ENCODE assay signal across 1 cellular context in the genomic region with DNA sequence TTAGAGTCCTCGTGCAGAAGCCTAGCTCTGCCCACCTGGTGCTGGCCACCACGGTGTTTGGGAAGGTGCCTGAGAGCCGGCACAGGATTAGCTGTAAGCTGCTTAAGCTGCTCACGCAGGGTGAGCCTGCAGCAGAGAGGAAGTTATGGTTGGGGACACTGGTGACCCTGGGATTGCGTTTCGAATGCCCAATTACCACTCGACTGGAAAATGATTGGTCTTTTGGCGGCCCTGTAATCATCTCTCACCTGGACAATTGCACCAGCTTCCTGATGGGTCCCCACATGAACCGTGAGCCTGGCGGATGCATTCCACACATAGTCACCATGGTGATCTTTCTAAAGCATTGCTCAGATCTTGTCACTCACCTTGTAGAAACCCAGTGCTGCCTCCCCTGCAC.
TF ChIP-seq lines count a peak whose summit lies in the region.

No MANE protein-coding gene starts in this region.

TF ChIP-seq in GM23338, 12 proteins besides CTCF, POLR2A, EP300 and RAD21 (continued from another document):
- TF ChIP-seq ZNF462 (CRISPR knock-in tag; IDR thresholded peaks at IDR 0.05) (no peak), JUNB (IDR thresholded peaks at IDR 0.05; ENCODE audit: unreplicated experiment) (no peak), NANOG (IDR thresholded peaks at IDR 0.05; ENCODE audit: borderline replicate concordance) (no peak), EZH2phosphoT487 (IDR thresholded peaks at IDR 0.05; ENCODE audit: unreplicated experiment) (no peak), ZNF331 (CRISPR knock-in tag; IDR thresholded peaks at IDR 0.05; ENCODE audit: low read depth) (no peak), EZH2 (IDR thresholded peaks at IDR 0.05; ENCODE audit: low read depth, unreplicated experiment) (no peak), POLR2AphosphoS5 (IDR thresholded peaks at IDR 0.05; ENCODE audit: low read depth) (no peak)
- TF ChIP-seq, protein P1, sequence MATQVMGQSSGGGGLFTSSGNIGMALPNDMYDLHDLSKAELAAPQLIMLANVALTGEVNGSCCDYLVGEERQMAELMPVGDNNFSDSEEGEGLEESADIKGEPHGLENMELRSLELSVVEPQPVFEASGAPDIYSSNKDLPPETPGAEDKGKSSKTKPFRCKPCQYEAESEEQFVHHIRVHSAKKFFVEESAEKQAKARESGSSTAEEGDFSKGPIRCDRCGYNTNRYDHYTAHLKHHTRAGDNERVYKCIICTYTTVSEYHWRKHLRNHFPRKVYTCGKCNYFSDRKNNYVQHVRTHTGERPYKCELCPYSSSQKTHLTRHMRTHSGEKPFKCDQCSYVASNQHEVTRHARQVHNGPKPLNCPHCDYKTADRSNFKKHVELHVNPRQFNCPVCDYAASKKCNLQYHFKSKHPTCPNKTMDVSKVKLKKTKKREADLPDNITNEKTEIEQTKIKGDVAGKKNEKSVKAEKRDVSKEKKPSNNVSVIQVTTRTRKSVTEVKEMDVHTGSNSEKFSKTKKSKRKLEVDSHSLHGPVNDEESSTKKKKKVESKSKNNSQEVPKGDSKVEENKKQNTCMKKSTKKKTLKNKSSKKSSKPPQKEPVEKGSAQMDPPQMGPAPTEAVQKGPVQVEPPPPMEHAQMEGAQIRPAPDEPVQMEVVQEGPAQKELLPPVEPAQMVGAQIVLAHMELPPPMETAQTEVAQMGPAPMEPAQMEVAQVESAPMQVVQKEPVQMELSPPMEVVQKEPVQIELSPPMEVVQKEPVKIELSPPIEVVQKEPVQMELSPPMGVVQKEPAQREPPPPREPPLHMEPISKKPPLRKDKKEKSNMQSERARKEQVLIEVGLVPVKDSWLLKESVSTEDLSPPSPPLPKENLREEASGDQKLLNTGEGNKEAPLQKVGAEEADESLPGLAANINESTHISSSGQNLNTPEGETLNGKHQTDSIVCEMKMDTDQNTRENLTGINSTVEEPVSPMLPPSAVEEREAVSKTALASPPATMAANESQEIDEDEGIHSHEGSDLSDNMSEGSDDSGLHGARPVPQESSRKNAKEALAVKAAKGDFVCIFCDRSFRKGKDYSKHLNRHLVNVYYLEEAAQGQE (IDR thresholded peaks at IDR 0.05; ENCODE audit: unreplicated experiment): no peak
